10 cellular contexts compared by ENCODE assay signal in genomic region chr3:136186330-136186729, GRCh38. TPM values are rescaled to one million over a fixed set of nuclear protein-coding genes. Genes with fewer than 3 reads are reported as not detected.
DNase-seq lines count a peak whose midpoint lies in the region; ATAC-seq, FAIRE-seq and TF ChIP-seq lines count a peak whose summit lies in the region.
"Had no signal": no experiment of that assay in that cellular context is flagged by ENCODE, and none has a peak within 500 bp of the region (broad histone marks: within the 10 kb centered on the region; RNA-seq: fewer than 3 reads in every experiment).

No MANE protein-coding gene starts in this region.

- H3K9me3 ChIP-seq in GM12878 (replicated peaks; ENCODE audit: control insufficient read depth, insufficient read depth, low read length) = no peaks in the 10 kb centered on the region; the same call in 2 of the 3 replicates
- H3K9me3 ChIP-seq in mesenchymal stem cell (ENCODE audit: control insufficient read depth, low read length) = no peaks in the 10 kb centered on the region

- no peak overlapping the region for H3K9ac ChIP-seq in GM12878 (ENCODE audit: control insufficient read depth, insufficient read depth, low read length)
- no peak overlapping the region for H3K9ac ChIP-seq in mesenchymal stem cell (ENCODE audit: low read length)

- H3K4ac ChIP-seq in mesenchymal stem cell (ENCODE audit: low read depth in 1 of 2, low read length in 2 of 2) = no peak overlapping the region

- H3K18ac ChIP-seq in mesenchymal stem cell (ENCODE audit: low read depth in 1 of 2, low read length in 2 of 2) = no peak overlapping the region

- H4K20me1 ChIP-seq in GM12878 (ENCODE audit: control insufficient read depth, insufficient read depth) = peaks cover 13% of the 10 kb centered on the region

- no peak for TF ChIP-seq EP300 in GM12878 (IDR thresholded peaks at IDR 0.05; ENCODE audit: borderline replicate concordance in 1 of 2, control insufficient read depth in 1 of 2, low read depth in 2 of 2, low read length in 2 of 2)

- no peak overlapping the region for H3K23ac ChIP-seq in mesenchymal stem cell (ENCODE audit: low read length in 2 of 2)

- no peak overlapping the region; the same call in 1 of the 2 replicates for H3K4me2 ChIP-seq in GM12878 (ENCODE audit: control insufficient read depth, insufficient read depth)
- H3K4me2 ChIP-seq in mesenchymal stem cell (ENCODE audit: low read length, poor library complexity, severe bottlenecking) = no peak overlapping the region

- H3K4me3 ChIP-seq in GM12878 (no peak overlapping the region; the same call in 1 of the 2 replicates), mesenchymal stem cell (ENCODE audit: insufficient read depth in 1 of 2, low read depth in 1 of 2, low read length in 2 of 2) (no peak overlapping the region)

- ATAC-seq in HG03469 (IDR thresholded peaks at IDR 0.05; ENCODE audit: unreplicated experiment) = peak; percentile 41
- ATAC-seq in GM12878 = peak; percentile 64

- H3K27ac ChIP-seq in GM12878 (ENCODE audit: control insufficient read depth, insufficient read depth) = no peak overlapping the region
- no peak overlapping the region for H3K27ac ChIP-seq in mesenchymal stem cell (ENCODE audit: low read length, poor library complexity, severe bottlenecking)

- H3K36me3 Mint-ChIP-seq in activated CD4-positive, alpha-beta T cell treated with anti-CD3 and anti-CD28 coated beads, Interleukin-2, amount 10 ng/mL, durations not matched to agents 7 days and 5 days (ENCODE audit: low read depth) = peaks cover 26% of the 10 kb centered on the region

- no peaks in the 10 kb centered on the region for H3K27me3 Mint-ChIP-seq in activated CD4-positive, alpha-beta T cell treated with anti-CD3 and anti-CD28 coated beads, Interleukin-2, amount 10 ng/mL, durations not matched to agents 7 days and 5 days

- no peak overlapping the region for H4K8ac ChIP-seq in mesenchymal stem cell (ENCODE audit: low read length)

- H4K91ac ChIP-seq in mesenchymal stem cell (ENCODE audit: low read length) = no peak overlapping the region

- H3K79me2 ChIP-seq in GM12878 (ENCODE audit: control insufficient read depth, insufficient read depth, low read length) = peaks cover 98% of the 10 kb centered on the region

- H3K27me3 ChIP-seq in GM12878 (replicated peaks in 1 of 2; ENCODE audit: control insufficient read depth in 2 of 2, insufficient read depth in 2 of 2, low read length in 1 of 2) (no peaks in the 10 kb centered on the region), mesenchymal stem cell (ENCODE audit: control insufficient read depth in 1 of 2, insufficient read depth in 1 of 2, low read length in 2 of 2) (no peaks in the 10 kb centered on the region)

- H3K14ac ChIP-seq in mesenchymal stem cell (ENCODE audit: low read length in 2 of 2) = no peak overlapping the region

- H3K4me1 ChIP-seq in GM12878 (ENCODE audit: control insufficient read depth, insufficient read depth, low read length) (peaks cover 10% of the 10 kb centered on the region; the same call in 1 of the 2 replicates), mesenchymal stem cell (ENCODE audit: control insufficient read depth, insufficient read depth, low read depth, low read length) (peaks cover 14% of the 10 kb centered on the region)

- no peak overlapping the region for H2BK15ac ChIP-seq in mesenchymal stem cell (ENCODE audit: low read depth, poor library complexity, severe bottlenecking)

- 11% methylated on average over 3 of the region's 3 CpGs for WGBS in GM12878 (ENCODE audit: insufficient coverage, insufficient replicate concordance, low lambda C conversion rate, missing lambda C conversion rate)
- 70% methylated on average over 2 of the region's 3 CpGs for WGBS in mesenchymal stem cell

- no peak overlapping the region for H2AK5ac ChIP-seq in mesenchymal stem cell (ENCODE audit: low read length, severe bottlenecking)

- H2BK12ac ChIP-seq in mesenchymal stem cell (ENCODE audit: low read length in 2 of 2) = no peak overlapping the region

- no peaks in the 10 kb centered on the region for H3K79me1 ChIP-seq in mesenchymal stem cell (replicated peaks; ENCODE audit: low read length, poor library complexity, severe bottlenecking)

- peaks cover 77% of the 10 kb centered on the region for H3K4me1 Mint-ChIP-seq in activated CD4-positive, alpha-beta T cell treated with anti-CD3 and anti-CD28 coated beads, Interleukin-2, amount 10 ng/mL, durations not matched to agents 7 days and 5 days

- BruUV-seq in GM12878 (replicated peaks; lab: Mats Ljungman, UMichigan) = no TSS peak

- peak; percentile 30 for DNase-seq in activated CD4-positive, alpha-beta T cell treated with anti-CD3 and anti-CD28 coated beads, Interleukin-2, amount 10 ng/mL, durations not matched to agents 7 days and 5 days
- DNase-seq in activated CD4-positive, alpha-beta T cell treated with anti-CD3 and anti-CD28 coated beads for 1 hour = no peak
- DNase-seq in GM12878 (ENCODE audit: low read depth, low spot score) (no peak), renal cortical epithelial cell (ENCODE audit: low read depth) (peak; percentile 47), mesenchymal stem cell (no peak), cortex of kidney (lab: John Stamatoyannopoulos, UW) (no peak), GF-D8 (lab: John Stamatoyannopoulos, UW) (no peak)
- DNase-seq: nucleus accumbens had no signal

- intact Hi-C loops in GM12878 (cut with micrococcal nuclease; ENCODE audit: unreplicated experiment) = no loop called here

- no peak overlapping the region for H3K4me3 Mint-ChIP-seq in activated CD4-positive, alpha-beta T cell treated with anti-CD3 and anti-CD28 coated beads, Interleukin-2, amount 10 ng/mL, durations not matched to agents 7 days and 5 days
- H3K4me3 Mint-ChIP-seq: CD14-positive monocyte had no signal

- POLR2A ChIA-PET in activated CD4-positive, alpha-beta T cell treated with anti-CD3 and anti-CD28 coated beads, Interleukin-2, amount 10 ng/mL, durations not matched to agents 7 days and 5 days (lab: Charles Lee) = no interaction called here
- POLR2A ChIA-PET in GM12878 (lab: Charles Lee) = interaction anchor here (3.9 kb wide), 1 partner anchor 11 kb away, joined by 14 read pairs; the partner anchor contains the start of gene MSL2

- H2AFZ ChIP-seq in GM12878 (ENCODE audit: control insufficient read depth, low read depth, low read length) = no peak overlapping the region
- H2AFZ ChIP-seq in mesenchymal stem cell (ENCODE audit: low read depth, low read length) = no peak overlapping the region

- H3K9me3 Mint-ChIP-seq in activated CD4-positive, alpha-beta T cell treated with anti-CD3 and anti-CD28 coated beads, Interleukin-2, amount 10 ng/mL, durations not matched to agents 7 days and 5 days = no peaks in the 10 kb centered on the region

- H2BK120ac ChIP-seq in mesenchymal stem cell (ENCODE audit: low read depth, low read length) = no peak overlapping the region

- in situ Hi-C loops in GM12878 (cut with MboI) = loop anchor here (5.0 kb wide), 1 partner anchor 561 kb away; no protein-coding TSS in a partner anchor

- RAD21 ChIA-PET in GM12878 (lab: Charles Lee; ENCODE audit: unreplicated experiment) = no interaction called here

- TF ChIP-seq POLR2A in GM12878 (IDR thresholded peaks at IDR 0.05; ENCODE audit: low read depth, low read length) = no peak

- H3K27ac Mint-ChIP-seq in activated CD4-positive, alpha-beta T cell treated with anti-CD3 and anti-CD28 coated beads, Interleukin-2, amount 10 ng/mL, durations not matched to agents 7 days and 5 days = no peak overlapping the region

- SMC1A ChIA-PET in GM12878 (lab: Charles Lee; ENCODE audit: uncharacterized antibody, unreplicated experiment) = interaction anchor here (1.5 to 1.7 kb wide), 2 partner anchors 11 to 95 kb away, joined by 3 to 5 read pairs; partner anchors contain the start of gene MSL2

- no peak overlapping the region for H2BK5ac ChIP-seq in mesenchymal stem cell (ENCODE audit: low read depth, low read length, poor library complexity, severe bottlenecking)

- TF ChIP-seq RAD21 in GM12878 (IDR thresholded peaks at IDR 0.05; ENCODE audit: insufficient read depth, low read depth, low read length) = no peak

- CTCF ChIA-PET in activated CD4-positive, alpha-beta T cell treated with anti-CD3 and anti-CD28 coated beads, Interleukin-2, amount 10 ng/mL, durations not matched to agents 7 days and 5 days (lab: Charles Lee) = interaction anchor here (1.0 to 3.0 kb wide), 2 partner anchors 10 to 14 kb away, joined by 3 to 9 read pairs; partner anchors contain the start of gene MSL2
- CTCF ChIA-PET in GM12878 (lab: Yijun Ruan, JAX) = no interaction called here

- FAIRE-seq in GM12878 (lab: Jason Lieb, UNC) = no peak

- no peak for TF ChIP-seq CTCF in GM12878 (IDR thresholded peaks at IDR 0.05 in 2 of 3, conservative IDR thresholded peaks at IDR 0.05 in 1 of 3; ENCODE audit: control insufficient read depth in 2 of 3, extremely low read depth in 1 of 3, insufficient read depth in 1 of 3, low read depth in 3 of 3, low read length in 3 of 3)

- H3K36me3 ChIP-seq in GM12878 (ENCODE audit: control insufficient read depth in 2 of 2, insufficient read depth in 2 of 2, low read length in 1 of 2) = peaks cover 0 to 2% of the 10 kb centered on the region in 2 experiments; a peak in 1 of 4 replicates
- no peaks in the 10 kb centered on the region for H3K36me3 ChIP-seq in mesenchymal stem cell (ENCODE audit: control insufficient read depth in 1 of 2, insufficient read depth in 2 of 2, low read depth in 1 of 2, low read length in 2 of 2)

TF ChIP-seq in GM12878, 131 proteins besides CTCF, POLR2A, EP300 and RAD21 (continues in another document):
- TF ChIP-seq TBL1XR1 (IDR thresholded peaks at IDR 0.05; ENCODE audit: low read depth, low read length) = no peak

RNA-seq across cellular contexts. Expression of gene MSL2, which starts 9.8 kb away (rescaled TPM):
- total RNA-seq in activated CD4-positive, alpha-beta T cell treated with anti-CD3 and anti-CD28 coated beads, Interleukin-2, amount 10 ng/mL, durations not matched to agents 7 days and 5 days = 10 to 100 TPM; 62.1 to 69.2 TPM
- total RNA-seq in GM12878 (2013; cell fraction: nucleolus; rRNA removed) = 68.7 and 77.6 TPM in 2 replicates
- total RNA-seq in GM12878 (2014; rRNA removed) (10.3 and 11.6 TPM in 2 replicates), GM12878 (2014; rRNA removed; fragmentation: Illumina TruSeq; extraction: Trizol) (17.5 and 17.9 TPM in 2 replicates), GM12878 (2021) (30.7 and 31.7 TPM in 2 replicates), renal cortical epithelial cell (8.3 and 23.4 TPM in 2 replicates)
- polyA plus RNA-seq in GM12878 (2011; ENCODE audit: low read depth) = 11.6 TPM
- polyA plus RNA-seq in GM12878 (2011; rRNA removed) (26.9 and 29.8 TPM in 2 replicates), GM12878 (2014; fragmentation: Illumina TruSeq; extraction: Trizol) (21.5 and 32.2 TPM in 2 replicates), GM12878 (2014; fragmentation: Nextera tagmentation; extraction: Ambion mirVana) (1 to 10 TPM; 3.5 TPM), GM12878 (2014; rRNA removed) (10.7 and 10.9 TPM in 2 replicates), GM12878 (2016; fragmentation: Nextera tagmentation; extraction: Ambion mirVana) (1 to 10 TPM; 4.9 to 8.3 TPM)
- 10.6 and 19.8 TPM in 2 replicates for polyA plus RNA-seq in GM12878 (2011; cell fraction: cytosol; rRNA removed)
- polyA plus RNA-seq in GM12878 (2011; cell fraction: nucleus; rRNA removed) = 12.1 and 14.3 TPM in 2 replicates
- polyA plus RNA-seq in GM12878 (2012) = 16.7 and 16.9 TPM in 2 replicates
- 24.4 and 39.5 TPM in 2 replicates for polyA minus RNA-seq in GM12878 (2011; rRNA and poly(A)+ RNA removed)
- 9.9 and 10.8 TPM in 2 replicates for polyA minus RNA-seq in GM12878 (2011; cell fraction: cytosol; rRNA and poly(A)+ RNA removed)
- 13.2 and 22.3 TPM in 2 replicates for polyA minus RNA-seq in GM12878 (2011; cell fraction: nucleus; rRNA and poly(A)+ RNA removed)
- polyA plus RNA-seq in mesenchymal stem cell (2013, experiment 1 of 2) = 10.3 TPM
- polyA plus RNA-seq in mesenchymal stem cell (2013, experiment 2 of 2) = 9.6 TPM

Comparison
In these comparisons a context has a peak if more than half of its experiments do, and no peak if none do; other contexts are left out.
1. DNase-seq: peak in activated CD4-positive, alpha-beta T cell treated with anti-CD3 and anti-CD28 coated beads, Interleukin-2, amount 10 ng/mL, durations not matched to agents 7 days and 5 days (single experiment) and renal cortical epithelial cell (single experiment); none in activated CD4-positive, alpha-beta T cell treated with anti-CD3 and anti-CD28 coated beads for 1 hour (single experiment), GM12878 (single experiment), mesenchymal stem cell (single experiment), cortex of kidney (single experiment) and GF-D8 (single experiment).